Comparison of ENCODE assay signal across 2 cellular contexts in genomic region chr4:84706286-84706685, GRCh38.
TF ChIP-seq lines count a peak whose summit lies in the region.

No MANE protein-coding gene starts in this region.

TF ChIP-seq in HepG2, 621 proteins besides CTCF, POLR2A, EP300 and RAD21 (continued from another document and continues in another):
- TF ChIP-seq, protein P1, sequence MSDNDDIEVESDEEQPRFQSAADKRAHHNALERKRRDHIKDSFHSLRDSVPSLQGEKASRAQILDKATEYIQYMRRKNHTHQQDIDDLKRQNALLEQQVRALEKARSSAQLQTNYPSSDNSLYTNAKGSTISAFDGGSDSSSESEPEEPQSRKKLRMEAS (IDR thresholded peaks at IDR 0.05) = no peak
- no peak for TF ChIP-seq GABPB1 (CRISPR knock-in tag; IDR thresholded peaks at IDR 0.05)
- no peak for TF ChIP-seq ZNF350 (CRISPR knock-in tag; IDR thresholded peaks at IDR 0.05; ENCODE audit: borderline replicate concordance, low read depth)
- TF ChIP-seq PAF1 (CRISPR knock-in tag; IDR thresholded peaks at IDR 0.05) = no peak
- TF ChIP-seq NR3C1 (CRISPR knock-in tag; IDR thresholded peaks at IDR 0.05) = no peak
- no peak for TF ChIP-seq ZNF136 (CRISPR knock-in tag; IDR thresholded peaks at IDR 0.05; ENCODE audit: low read depth)
- no peak for TF ChIP-seq HCFC1 (IDR thresholded peaks at IDR 0.05; ENCODE audit: low read depth, low read length)
- no peak for TF ChIP-seq ZNF646 (CRISPR knock-in tag; IDR thresholded peaks at IDR 0.05)
- TF ChIP-seq SOX6 (IDR thresholded peaks at IDR 0.05) = no peak
- TF ChIP-seq SOX6 (CRISPR knock-in tag; IDR thresholded peaks at IDR 0.05) = peak; percentile 62; the same call in 1 of the 2 replicates
- no peak for TF ChIP-seq ARID3A (IDR thresholded peaks at IDR 0.05; ENCODE audit: low read depth, low read length)
- peak; percentile 62; the same call in 1 of the 2 replicates for TF ChIP-seq HOMEZ (CRISPR knock-in tag; IDR thresholded peaks at IDR 0.05; ENCODE audit: low read depth)
- no peak for TF ChIP-seq ZMYM4 (CRISPR knock-in tag; IDR thresholded peaks at IDR 0.05)
- peak; percentile 37; the same call in 1 of the 2 replicates for TF ChIP-seq HNF4A (CRISPR knock-in tag; IDR thresholded peaks at IDR 0.05)

TF ChIP-seq in H1, 55 proteins besides CTCF, POLR2A, EP300 and RAD21:
- no peak for TF ChIP-seq ATF2 (IDR thresholded peaks at IDR 0.05; ENCODE audit: low read length)
- no peak for TF ChIP-seq MAFK (IDR thresholded peaks at IDR 0.05; ENCODE audit: low read depth, low read length)
- TF ChIP-seq SUZ12 (IDR thresholded peaks at IDR 0.05; ENCODE audit: low read length) = no peak
- TF ChIP-seq BACH1 (IDR thresholded peaks at IDR 0.05; ENCODE audit: low read length) = no peak
- no peak for TF ChIP-seq PHF8 (conservative IDR thresholded peaks at IDR 0.05; ENCODE audit: low read depth, low read length)
